In the genomic region with DNA sequence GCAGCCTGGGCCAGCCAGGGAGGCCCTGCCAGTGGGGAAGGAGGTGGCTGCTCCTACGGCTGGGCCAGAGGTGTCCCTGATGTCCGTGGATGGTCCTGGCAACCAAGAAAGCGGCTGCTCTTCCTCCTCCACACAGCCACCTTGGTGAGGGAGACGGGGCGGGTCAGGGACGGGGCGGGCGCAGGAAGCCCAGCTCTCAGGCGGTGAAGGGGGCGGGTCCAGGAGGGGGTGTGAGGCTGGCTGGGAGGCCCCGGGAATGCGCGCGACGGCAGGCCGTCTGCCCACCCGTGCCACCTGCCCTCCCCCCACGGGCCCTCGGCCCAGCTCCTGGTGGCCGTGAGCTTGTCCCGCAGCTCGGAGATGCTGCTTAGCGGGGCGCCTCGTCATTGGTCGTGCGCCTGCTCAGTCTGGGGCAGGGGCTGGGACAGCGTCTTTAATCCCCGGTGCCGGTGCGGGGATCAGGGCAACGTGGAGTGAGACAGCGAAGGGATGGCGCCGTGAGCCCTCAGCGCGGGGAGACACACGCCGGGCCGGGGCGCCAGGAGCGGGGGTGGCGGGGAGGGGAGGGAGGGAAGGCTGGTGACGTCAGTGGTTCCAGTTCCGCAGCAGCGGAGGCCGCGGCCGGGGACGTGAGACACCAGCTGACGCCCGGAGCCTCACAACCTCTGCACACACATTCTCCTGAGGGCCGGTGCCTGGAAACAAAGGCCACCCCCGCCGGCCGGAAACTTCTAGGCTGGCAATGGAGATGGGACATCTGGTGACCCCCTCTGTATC, we compare ENCODE assay signal across 7 cellular contexts. TPM values are rescaled to one million over a fixed set of nuclear protein-coding genes. Genes with fewer than 3 reads are reported as not detected.
DNase-seq lines count a peak whose midpoint lies in the region; ATAC-seq, FAIRE-seq and TF ChIP-seq lines count a peak whose summit lies in the region.

No MANE protein-coding gene starts in this region.

- H3K27me3 ChIP-seq in endodermal cell (ENCODE audit: control insufficient read depth, insufficient read depth, low read length, poor library complexity, severe bottlenecking), result peaks cover under 1% of the 10 kb centered on the region

- peak; percentile 67 for DNase-seq in GM18507 (ENCODE audit: extremely low spot score, insufficient read length, low read depth)
- peak; percentile 16 for DNase-seq in NCI-H82 treated with DMSO at 0.1 percent for 48 hours (lab: John Stamatoyannopoulos, UW; ENCODE audit: unreplicated experiment)
- peak; percentile 60 for DNase-seq in activated CD8-positive, alpha-beta memory T cell treated with anti-CD3 and anti-CD28 coated beads, Interleukin-2, amount 50 U/mL, for 1 hour (ENCODE audit: extremely low read depth)
- peak; percentile 89 for DNase-seq in endodermal cell
- peak in 1 of 2 experiments; percentile 64 for DNase-seq in mesothelial cell of epicardium (ENCODE audit: low spot score in 2 of 2, unreplicated experiment in 2 of 2)
- DNase-seq in stimulated activated CD8-positive, alpha-beta memory T cell treated with anti-CD3 and anti-CD28 coated beads, Interleukin-15, amount 100 ng/mL, for 1 hour (ENCODE audit: low read depth), result peak; percentile 56

- peak overlapping the region; percentile 87 for H3K27ac ChIP-seq in endodermal cell (ENCODE audit: low read depth, low read length)

- peak overlapping the region; percentile 71 for H3K4me3 ChIP-seq in endodermal cell (ENCODE audit: low read length)

- H3K27me3 Mint-ChIP-seq in endodermal cell (ENCODE audit: insufficient read depth) (peaks cover 36% of the 10 kb centered on the region), mesothelial cell of epicardium (ENCODE audit: low read depth) (peaks cover 48% of the 10 kb centered on the region)

- H3K4me3 Mint-ChIP-seq in endodermal cell (peak overlapping the region; percentile 55), mesothelial cell of epicardium (peak overlapping the region; percentile 68)

- TF ChIP-seq CTCF in endodermal cell (conservative IDR thresholded peaks at IDR 0.05), result peak; percentile 27
- no peak for TF ChIP-seq CTCF in mesothelial cell of epicardium (IDR thresholded peaks at IDR 0.05; ENCODE audit: unreplicated experiment)

- no peak overlapping the region for H3K27ac Mint-ChIP-seq in endodermal cell
- no peak overlapping the region for H3K27ac Mint-ChIP-seq in mesothelial cell of epicardium

- H3K4me1 Mint-ChIP-seq in endodermal cell, result no peaks in the 10 kb centered on the region
- peaks cover 1% of the 10 kb centered on the region for H3K4me1 Mint-ChIP-seq in mesothelial cell of epicardium

- H3K36me3 Mint-ChIP-seq in endodermal cell (ENCODE audit: low read depth), result no peaks in the 10 kb centered on the region
- H3K36me3 Mint-ChIP-seq in mesothelial cell of epicardium, result no peaks in the 10 kb centered on the region

- WGBS in endodermal cell (ENCODE audit: insufficient coverage in 1 of 2, insufficient read length in 1 of 2), 2 experiments, result 4 to 7% methylated on average over 24 to 48 of the region's 56 CpGs

- peak; percentile 78 for ATAC-seq in HG03103 (IDR thresholded peaks at IDR 0.05; ENCODE audit: low read depth, unreplicated experiment)

- no peaks in the 10 kb centered on the region for H3K36me3 ChIP-seq in endodermal cell (ENCODE audit: control insufficient read depth, insufficient read depth, low read length)

- H3K4me1 ChIP-seq in endodermal cell (ENCODE audit: control insufficient read depth, insufficient read depth, low read length), result no peaks in the 10 kb centered on the region

- peak; percentile 78 for FAIRE-seq in GM18507 (lab: Jason Lieb, UNC)

- H3K9ac ChIP-seq in endodermal cell (ENCODE audit: extremely low read depth, low read length, poor library complexity, severe bottlenecking), result peak overlapping the region; percentile 20

- H3K9me3 ChIP-seq in endodermal cell (ENCODE audit: control insufficient read depth, low read length), result no peaks in the 10 kb centered on the region

- H3K9me3 Mint-ChIP-seq in endodermal cell (peaks cover 2% of the 10 kb centered on the region), mesothelial cell of epicardium (peaks cover 5% of the 10 kb centered on the region)

RNA-seq across cellular contexts. Expression of a gene that starts 6.7 kb away (rescaled TPM):
- total RNA-seq in endodermal cell (10 to 100 TPM in 1 of 2 donors, 1 to 10 TPM in 1; 9.4 to 10.3 TPM), mesothelial cell of epicardium (4.6 to 6.8 TPM (median 4.9 TPM) in 3 replicates)
- polyA plus RNA-seq in endodermal cell (2013, experiment 1 of 2), result 43.7 TPM
- 37.6 TPM for polyA plus RNA-seq in endodermal cell (2013, experiment 2 of 2)
